In genomic region chr5:172142709-172143215, GRCh38 we compare ENCODE assay signal across 14 cellular contexts. TPM values are rescaled to one million over a fixed set of nuclear protein-coding genes. Genes with fewer than 3 reads are reported as not detected.
DNase-seq lines count a peak whose midpoint lies in the region; ATAC-seq and TF ChIP-seq lines count a peak whose summit lies in the region.
"Had no signal": no experiment of that assay in that cellular context is flagged by ENCODE, and none has a peak within 500 bp of the region (broad histone marks: within the 10 kb centered on the region; RNA-seq: fewer than 3 reads in every experiment).

No MANE protein-coding gene starts in this region.

- H3K36me3 ChIP-seq in left lung, result peaks cover 0 to 22% of the 10 kb centered on the region in 2 donors

- no peak overlapping the region for H3K4me3 ChIP-seq in left lung

- H3K4me1 Mint-ChIP-seq in central memory CD8-positive, alpha-beta T cell, result peaks cover 82% of the 10 kb centered on the region
- H3K4me1 Mint-ChIP-seq in natural killer cell, result peaks cover 78 to 86% of the 10 kb centered on the region in 2 donors

- peak overlapping the region in 1 of 2 donors; percentile 18 for H3K27ac ChIP-seq in left lung

- no peaks in the 10 kb centered on the region for H3K9me3 ChIP-seq in left lung

- peaks cover 0 to 45% of the 10 kb centered on the region in 2 donors for H3K4me1 ChIP-seq in left lung

- H3K4me3 Mint-ChIP-seq in central memory CD8-positive, alpha-beta T cell, result peak overlapping the region; percentile 34
- H3K4me3 Mint-ChIP-seq in natural killer cell, result peak overlapping the region; percentile 21
- H3K4me3 Mint-ChIP-seq: brain had no signal

- DNase-seq in CMK (ENCODE audit: low read depth) (peak; percentile 84), OCI-M1 (lab: John Stamatoyannopoulos, UW) (peak; percentile 87), natural killer cell (no peak), left lung (no peak), NCI-H2107 treated with DMSO at 0.1 percent for 48 hours (lab: John Stamatoyannopoulos, UW; ENCODE audit: unreplicated experiment) (no peak), HPDE6-E6E7 (ENCODE audit: extremely low spot score) (no peak)
- DNase-seq in central memory CD8-positive, alpha-beta T cell (ENCODE audit: low spot score in 2 of 2), result no peak
- DNase-seq: nucleus accumbens, SHP77, small intestine had no signal

- H3K27ac Mint-ChIP-seq in central memory CD8-positive, alpha-beta T cell (ENCODE audit: low read depth), result peak overlapping the region; percentile 87
- peak overlapping the region; percentile 97 to 98 for H3K27ac Mint-ChIP-seq in natural killer cell

- no peaks in the 10 kb centered on the region for H3K27me3 Mint-ChIP-seq in central memory CD8-positive, alpha-beta T cell
- H3K27me3 Mint-ChIP-seq in natural killer cell (ENCODE audit: low read depth in 2 of 2), result no peaks in the 10 kb centered on the region
- H3K27me3 Mint-ChIP-seq: brain had no signal

- intact Hi-C loops in natural killer cell (cut with micrococcal nuclease), result no loop called here
- intact Hi-C loops in left lung (cut with DNase I), result no loop called here

- H3K27me3 ChIP-seq in left lung, result no peaks in the 10 kb centered on the region

- H3K36me3 Mint-ChIP-seq in central memory CD8-positive, alpha-beta T cell (ENCODE audit: insufficient read depth), result peaks cover 35% of the 10 kb centered on the region
- no peaks in the 10 kb centered on the region for H3K36me3 Mint-ChIP-seq in natural killer cell
- H3K36me3 Mint-ChIP-seq: brain had no signal

- H3K9me3 Mint-ChIP-seq in central memory CD8-positive, alpha-beta T cell, result no peaks in the 10 kb centered on the region
- H3K9me3 Mint-ChIP-seq in natural killer cell, result no peaks in the 10 kb centered on the region

- ATAC-seq in central memory CD8-positive, alpha-beta T cell (replicated peaks; ENCODE audit: extremely low read depth, poor library complexity, severe bottlenecking), result no peak
- ATAC-seq in natural killer cell (peak in 1 of 3 donors; percentile 9), GM21723 (IDR thresholded peaks at IDR 0.05; ENCODE audit: unreplicated experiment) (no peak), left lung (no peak)

- TF ChIP-seq CTCF in natural killer cell (IDR thresholded peaks at IDR 0.05) (no peak), left lung (IDR thresholded peaks at IDR 0.05) (no peak)

RNA-seq across cellular contexts. Expression of gene STK10, which starts 45.3 kb away (rescaled TPM):
- total RNA-seq in natural killer cell, result 100 to 1,000 TPM; 705 to 879 (median 783) TPM
- 10 to 100 TPM; 33.6 to 83.2 TPM for total RNA-seq in left lung

RNA-seq across cellular contexts. Expression of gene EFCAB9, which starts 51.2 kb away (rescaled TPM):
- total RNA-seq in natural killer cell (not detected), left lung (not detected)
- total RNA-seq: liver, temporal lobe had no signal

Comparison
In these comparisons a context has a peak if more than half of its experiments do, and no peak if none do; other contexts are left out.
1. DNase-seq: peak in CMK (single experiment) and OCI-M1 (single experiment); none in central memory CD8-positive, alpha-beta T cell (0 of 2), natural killer cell (single experiment), left lung (0 of 2), NCI-H2107 treated with DMSO at 0.1 percent for 48 hours (single experiment) and HPDE6-E6E7 (single experiment).
2. RNA of gene STK10, which starts 45.3 kb away (total RNA-seq): 705 to 879 TPM in natural killer cell; 33.6 to 83.2 TPM in left lung; every median in the first group is over 4 times any median in the second.